Comparison of ENCODE assay signal across 19 cellular contexts in genomic region chr22:45127866-45128265, GRCh38. TPM values are rescaled to one million over a fixed set of nuclear protein-coding genes. Genes with fewer than 3 reads are reported as not detected.
A peak's percentile ranks its signal among the peaks of the same experiment; 100 is the strongest.
DNase-seq lines count a peak whose midpoint lies in the region; ATAC-seq and TF ChIP-seq lines count a peak whose summit lies in the region.
"Had no signal": no experiment of that assay in that cellular context is flagged by ENCODE, and none has a peak within 500 bp of the region (broad histone marks: within the 10 kb centered on the region; RNA-seq: fewer than 3 reads in every experiment).

No MANE protein-coding gene starts in this region.

- TF ChIP-seq CTCF in RWPE2 (IDR thresholded peaks at IDR 0.05; ENCODE audit: poor library complexity, severe bottlenecking): no peak

- H3K4me1 Mint-ChIP-seq in activated CD8-positive, alpha-beta memory T cell treated with anti-CD3 and anti-CD28 coated beads, Interleukin-2, amount 10 ng/mL, durations not matched to agents 7 days and 5 days: peaks cover 26% of the 10 kb centered on the region
- H3K4me1 Mint-ChIP-seq in T-helper 17 cell: peaks cover 15% of the 10 kb centered on the region

- H3K4me3 Mint-ChIP-seq in activated CD8-positive, alpha-beta memory T cell treated with anti-CD3 and anti-CD28 coated beads, Interleukin-2, amount 10 ng/mL, durations not matched to agents 7 days and 5 days: no peak overlapping the region
- H3K4me3 Mint-ChIP-seq in T-helper 17 cell: no peak overlapping the region
- H3K4me3 Mint-ChIP-seq: naive thymus-derived CD8-positive, alpha-beta T cell had no signal

- H3K27ac ChIP-seq in RWPE2 (ENCODE audit: poor library complexity, severe bottlenecking): no peak overlapping the region
- H3K27ac ChIP-seq: RWPE1, suprapubic skin had no signal

- ATAC-seq in activated CD8-positive, alpha-beta memory T cell treated with anti-CD3 and anti-CD28 coated beads, Interleukin-2, amount 10 ng/mL, durations not matched to agents 7 days and 5 days: no peak
- ATAC-seq in RWPE2 (ENCODE audit: low read depth) (peak; percentile 58; the same call in 2 of the 3 replicates), T-helper 17 cell (no peak), GM21515 (IDR thresholded peaks at IDR 0.05; ENCODE audit: unreplicated experiment) (no peak), GM21423 (IDR thresholded peaks at IDR 0.05; ENCODE audit: unreplicated experiment) (no peak)
- ATAC-seq: esophagus mucosa; naive thymus-derived CD8-positive, alpha-beta T cell had no signal

- no peak overlapping the region for H3K4me3 ChIP-seq in RWPE2 (ENCODE audit: severe bottlenecking)
- H3K4me3 ChIP-seq: suprapubic skin had no signal

- H3K4me1 ChIP-seq in RWPE2 (ENCODE audit: insufficient read depth, poor library complexity, severe bottlenecking): no peaks in the 10 kb centered on the region

- peaks cover 11% of the 10 kb centered on the region for H3K27me3 Mint-ChIP-seq in activated CD8-positive, alpha-beta memory T cell treated with anti-CD3 and anti-CD28 coated beads, Interleukin-2, amount 10 ng/mL, durations not matched to agents 7 days and 5 days
- peaks cover 6% of the 10 kb centered on the region for H3K27me3 Mint-ChIP-seq in T-helper 17 cell

- CTCF ChIA-PET in activated CD8-positive, alpha-beta memory T cell treated with anti-CD3 and anti-CD28 coated beads, Interleukin-2, amount 10 ng/mL, durations not matched to agents 7 days and 5 days (lab: Charles Lee): no interaction called here

- H3K36me3 Mint-ChIP-seq in activated CD8-positive, alpha-beta memory T cell treated with anti-CD3 and anti-CD28 coated beads, Interleukin-2, amount 10 ng/mL, durations not matched to agents 7 days and 5 days: peaks cover 17% of the 10 kb centered on the region
- peaks cover 7% of the 10 kb centered on the region for H3K36me3 Mint-ChIP-seq in T-helper 17 cell (ENCODE audit: low read depth)

- DNase-seq in activated CD8-positive, alpha-beta memory T cell treated with anti-CD3 and anti-CD28 coated beads, Interleukin-2, amount 50 U/mL, for 48 hours: peak; percentile 33
- no peak for DNase-seq in activated CD8-positive, alpha-beta memory T cell treated with anti-CD3 and anti-CD28 coated beads, Interleukin-2, amount 10 ng/mL, durations not matched to agents 7 days and 5 days
- no peak for DNase-seq in RWPE2 (ENCODE audit: low spot score)
- peak; percentile 43 for DNase-seq in fibroblast of peridontal ligament (ENCODE audit: extremely low read depth)
- peak; percentile 55 for DNase-seq in stromal cell of bone marrow (ENCODE audit: low read depth)
- DNase-seq in T-helper 17 cell: no peak
- DNase-seq: 8988T; activated CD4-positive, alpha-beta T cell treated with anti-CD3 and anti-CD28 coated beads, Interleukin-2, amount 50 U/mL, for 1 hour; activated T-cell treated with anti-CD3 and anti-CD28 coated beads, Interleukin-2, amount 50 U/mL, for 48 hours; cortex of kidney; naive thymus-derived CD8-positive, alpha-beta T cell; NCI-H2029; NCI-H69; T1000 had no signal

- H3K27me3 ChIP-seq in RWPE2 (ENCODE audit: insufficient read depth, poor library complexity, severe bottlenecking): no peaks in the 10 kb centered on the region

- no peak overlapping the region for H3K27ac Mint-ChIP-seq in activated CD8-positive, alpha-beta memory T cell treated with anti-CD3 and anti-CD28 coated beads, Interleukin-2, amount 10 ng/mL, durations not matched to agents 7 days and 5 days
- no peak overlapping the region for H3K27ac Mint-ChIP-seq in T-helper 17 cell

- no peaks in the 10 kb centered on the region for H3K9me3 ChIP-seq in RWPE2 (ENCODE audit: severe bottlenecking)
- no peaks in the 10 kb centered on the region for H3K9me3 ChIP-seq in T-helper 17 cell (ENCODE audit: control insufficient read depth, low read length, poor library complexity, severe bottlenecking)
- H3K9me3 ChIP-seq: suprapubic skin had no signal

- H3K9me3 Mint-ChIP-seq in activated CD8-positive, alpha-beta memory T cell treated with anti-CD3 and anti-CD28 coated beads, Interleukin-2, amount 10 ng/mL, durations not matched to agents 7 days and 5 days (ENCODE audit: low read depth): no peaks in the 10 kb centered on the region
- H3K9me3 Mint-ChIP-seq: naive thymus-derived CD8-positive, alpha-beta T cell had no signal

- H3K36me3 ChIP-seq in RWPE2 (ENCODE audit: low read depth): no peaks in the 10 kb centered on the region
- H3K36me3 ChIP-seq: suprapubic skin had no signal

RNA-seq across cellular contexts. Expression of gene NUP50, which starts 35.9 kb away (rescaled TPM):
- total RNA-seq in activated CD8-positive, alpha-beta memory T cell treated with anti-CD3 and anti-CD28 coated beads, Interleukin-2, amount 10 ng/mL, durations not matched to agents 7 days and 5 days: 100 to 1,000 TPM; 150 to 155 TPM
- total RNA-seq in T-helper 17 cell: 10 to 100 TPM; 89.3 to 99.2 TPM

Comparison
In these comparisons a context has a peak if more than half of its experiments do, and no peak if none do; other contexts are left out.
1. DNase-seq: peak in activated CD8-positive, alpha-beta memory T cell treated with anti-CD3 and anti-CD28 coated beads, Interleukin-2, amount 50 U/mL, for 48 hours (single experiment), fibroblast of peridontal ligament (single experiment) and stromal cell of bone marrow (single experiment); none in activated CD8-positive, alpha-beta memory T cell treated with anti-CD3 and anti-CD28 coated beads, Interleukin-2, amount 10 ng/mL, durations not matched to agents 7 days and 5 days (single experiment), RWPE2 (single experiment) and T-helper 17 cell (0 of 3).